11 cellular contexts compared by ENCODE assay signal in genomic region chr11:131038597-131038996, GRCh38.
DNase-seq lines count a peak whose midpoint lies in the region; ATAC-seq and TF ChIP-seq lines count a peak whose summit lies in the region.
"Had no signal": no experiment of that assay in that cellular context is flagged by ENCODE, and none has a peak within 500 bp of the region (broad histone marks: within the 10 kb centered on the region; RNA-seq: fewer than 3 reads in every experiment).

No MANE protein-coding gene starts in this region.

- H3K36me3 ChIP-seq in cardiac muscle cell, result no peaks in the 10 kb centered on the region
- H3K36me3 ChIP-seq: HAP-1 had no signal

- no peak overlapping the region for H3K4me3 ChIP-seq in cardiac muscle cell
- no peak overlapping the region for H3K4me3 ChIP-seq in right cardiac atrium (ENCODE audit: low read length)
- no peak overlapping the region for H3K4me3 ChIP-seq in LNCaP clone FGC (ENCODE audit: low read depth, low read length)
- H3K4me3 ChIP-seq: HAP-1 had no signal

- no peaks in the 10 kb centered on the region for H3K9me3 Mint-ChIP-seq in chondrocyte (ENCODE audit: low read depth)
- H3K9me3 Mint-ChIP-seq in stimulated activated effector memory CD8-positive, alpha-beta T cell treated with anti-CD3 and anti-CD28 coated beads, Interleukin-12 subunit alpha, Interleukin-12 subunit beta, amount 100 ng/mL, for 72 hours, result peaks cover 3% of the 10 kb centered on the region

- intact Hi-C loops in right cardiac atrium (cut with DNase I), result no loop called here

- no peak for ATAC-seq in right cardiac atrium
- no peak for ATAC-seq in GM19035 (IDR thresholded peaks at IDR 0.05; ENCODE audit: unreplicated experiment)
- ATAC-seq in stimulated activated effector memory CD8-positive, alpha-beta T cell treated with anti-CD3 and anti-CD28 coated beads, Interleukin-12 subunit alpha, Interleukin-12 subunit beta, amount 100 ng/mL, for 72 hours, result no peak

- no peak overlapping the region for H3K27ac Mint-ChIP-seq in chondrocyte (ENCODE audit: unreplicated experiment)
- no peak overlapping the region for H3K27ac Mint-ChIP-seq in stimulated activated effector memory CD8-positive, alpha-beta T cell treated with anti-CD3 and anti-CD28 coated beads, Interleukin-12 subunit alpha, Interleukin-12 subunit beta, amount 100 ng/mL, for 72 hours

- TF ChIP-seq CTCF in cardiac muscle cell (IDR thresholded peaks at IDR 0.05; ENCODE audit: low read depth, low read length), result peak; percentile 33
- peak; percentile 55 for TF ChIP-seq CTCF in LNCaP clone FGC (IDR thresholded peaks at IDR 0.05; ENCODE audit: control insufficient read depth, extremely low read depth, insufficient read depth)
- TF ChIP-seq CTCF in chondrocyte (IDR thresholded peaks at IDR 0.05), result peak; percentile 64

- no peaks in the 10 kb centered on the region for H3K4me1 ChIP-seq in cardiac muscle cell (ENCODE audit: low read depth)
- no peaks in the 10 kb centered on the region for H3K4me1 ChIP-seq in right cardiac atrium (ENCODE audit: control insufficient read depth, insufficient read depth, low read length)
- H3K4me1 ChIP-seq: HAP-1 had no signal

- 19% methylated on average over 5 of the region's 5 CpGs for WGBS in right cardiac atrium

- H3K27me3 Mint-ChIP-seq in chondrocyte (ENCODE audit: low read depth), result no peaks in the 10 kb centered on the region

- H3K4me3 Mint-ChIP-seq in chondrocyte (ENCODE audit: unreplicated experiment), result no peak overlapping the region
- H3K4me3 Mint-ChIP-seq in stimulated activated effector memory CD8-positive, alpha-beta T cell treated with anti-CD3 and anti-CD28 coated beads, Interleukin-12 subunit alpha, Interleukin-12 subunit beta, amount 100 ng/mL, for 72 hours, result no peak overlapping the region

- H3K9me3 ChIP-seq in cardiac muscle cell (ENCODE audit: low read depth) (no peaks in the 10 kb centered on the region), right cardiac atrium (ENCODE audit: control insufficient read depth, low read length) (no peaks in the 10 kb centered on the region)
- H3K9me3 ChIP-seq: HAP-1 had no signal

- peaks cover 3% of the 10 kb centered on the region for H3K4me1 Mint-ChIP-seq in chondrocyte (ENCODE audit: low read depth)
- H3K4me1 Mint-ChIP-seq in stimulated activated effector memory CD8-positive, alpha-beta T cell treated with anti-CD3 and anti-CD28 coated beads, Interleukin-12 subunit alpha, Interleukin-12 subunit beta, amount 100 ng/mL, for 72 hours, result no peaks in the 10 kb centered on the region

- H3K27ac ChIP-seq in cardiac muscle cell (no peak overlapping the region), right cardiac atrium (ENCODE audit: low read length) (no peak overlapping the region)

- H3K36me3 Mint-ChIP-seq in chondrocyte (ENCODE audit: low read depth), result no peaks in the 10 kb centered on the region
- no peaks in the 10 kb centered on the region for H3K36me3 Mint-ChIP-seq in stimulated activated effector memory CD8-positive, alpha-beta T cell treated with anti-CD3 and anti-CD28 coated beads, Interleukin-12 subunit alpha, Interleukin-12 subunit beta, amount 100 ng/mL, for 72 hours

- H3K27me3 ChIP-seq in cardiac muscle cell, result no peaks in the 10 kb centered on the region
- no peaks in the 10 kb centered on the region for H3K27me3 ChIP-seq in right cardiac atrium (ENCODE audit: control insufficient read depth, insufficient read depth)

- DNase-seq in cardiac muscle cell (ENCODE audit: low read depth in 1 of 2, low spot score in 1 of 2), result peak; percentile 18 to 29
- no peak for DNase-seq in right cardiac atrium
- DNase-seq in LNCaP clone FGC (ENCODE audit: low read depth), result no peak
- no peak for DNase-seq in chondrocyte (ENCODE audit: low spot score)
- DNase-seq in activated T-cell treated with anti-CD3 and anti-CD28 coated beads, Interleukin-2, amount 50 U/mL, for 48 hours, result no peak
- no peak for DNase-seq in stimulated activated effector memory CD8-positive, alpha-beta T cell treated with anti-CD3 and anti-CD28 coated beads, Interleukin-12 subunit alpha, Interleukin-12 subunit beta, amount 100 ng/mL, for 72 hours (ENCODE audit: low spot score in 2 of 2)
- DNase-seq in NOMO-1 (lab: John Stamatoyannopoulos, UW; ENCODE audit: unreplicated experiment in 2 of 2), result no peak
- DNase-seq: NCI-H510A treated with DMSO at 0.1 percent for 48 hours, retina had no signal

Comparison
In these comparisons a context has a peak if more than half of its experiments do, and no peak if none do; other contexts are left out.
1. DNase-seq: peak in cardiac muscle cell (2 of 2); none in right cardiac atrium (0 of 3), LNCaP clone FGC (single experiment), chondrocyte (single experiment), activated T-cell treated with anti-CD3 and anti-CD28 coated beads, Interleukin-2, amount 50 U/mL, for 48 hours (0 of 2), stimulated activated effector memory CD8-positive, alpha-beta T cell treated with anti-CD3 and anti-CD28 coated beads, Interleukin-12 subunit alpha, Interleukin-12 subunit beta, amount 100 ng/mL, for 72 hours (0 of 2) and NOMO-1 (0 of 2).
2. Peak in every context shown above with its lines, with median percentiles within 50 percentile points of each other: CTCF ChIP-seq.